ENCODE assay signal across 10 cellular contexts in the genomic region with DNA sequence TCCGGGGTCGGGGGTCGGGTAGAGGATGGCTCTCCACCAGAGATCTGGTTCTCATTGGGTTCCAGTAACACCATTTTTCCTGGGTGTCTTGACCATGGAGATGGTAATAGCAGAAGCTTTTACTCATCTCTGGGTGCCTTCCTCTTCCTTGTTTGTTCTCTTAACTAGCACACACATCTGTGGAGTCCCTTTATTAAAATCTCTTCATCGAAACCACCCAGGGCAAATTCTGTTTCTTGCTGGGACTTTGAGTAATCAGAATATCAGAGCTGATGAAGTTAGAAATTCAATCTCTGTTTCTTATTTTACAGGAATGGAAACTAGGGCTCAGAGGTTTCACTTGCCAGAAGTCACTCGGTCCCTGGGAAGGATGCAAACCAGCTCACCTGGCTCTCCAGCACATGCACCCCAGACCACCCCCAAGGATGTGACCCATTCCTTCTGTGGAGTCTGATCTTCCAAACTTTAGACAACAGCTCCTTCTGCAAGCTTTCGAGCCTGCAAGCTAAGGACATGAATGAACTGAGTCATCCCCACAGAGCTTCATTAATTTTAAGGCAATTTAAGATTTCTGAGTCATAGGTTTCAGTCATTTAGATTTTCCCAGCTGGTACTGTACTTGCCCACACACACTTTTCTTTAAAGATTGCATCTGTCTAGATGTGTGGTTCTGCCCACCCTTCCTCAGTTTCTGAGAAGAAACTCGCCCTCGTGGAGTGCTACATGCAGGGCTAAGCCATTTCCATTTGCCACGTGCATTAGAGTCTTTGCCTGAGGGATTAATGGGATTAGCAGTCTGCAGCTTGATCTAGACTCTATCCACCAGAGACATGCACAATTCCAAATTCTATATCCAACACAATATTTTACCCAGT. TPM values are rescaled to one million over a fixed set of nuclear protein-coding genes. Genes with fewer than 3 reads are reported as not detected.
DNase-seq lines count a peak whose midpoint lies in the region; ATAC-seq, FAIRE-seq and TF ChIP-seq lines count a peak whose summit lies in the region.
"Had no signal": no experiment of that assay in that cellular context is flagged by ENCODE, and none has a peak within 500 bp of the region (broad histone marks: within the 10 kb centered on the region; RNA-seq: fewer than 3 reads in every experiment).

No MANE protein-coding gene starts in this region.

- POLR2A ChIA-PET in Panc1 (lab: Charles Lee), result no interaction called here

- ATAC-seq in Panc1, result 0 out of 2 replicates have a peak, but pooled peaks have one; percentile 17
- ATAC-seq in HG02870 (IDR thresholded peaks at IDR 0.05; ENCODE audit: unreplicated experiment), result no peak

- H3K4me3 Mint-ChIP-seq in activated CD4-positive, alpha-beta T cell treated with anti-CD3 and anti-CD28 coated beads, Interleukin-2, amount 10 ng/mL, durations not matched to agents 24 days and 14 days, result no peak overlapping the region
- no peak overlapping the region for H3K4me3 Mint-ChIP-seq in osteocyte (ENCODE audit: unreplicated experiment)

- DNase-seq in activated CD4-positive, alpha-beta T cell treated with anti-CD3 and anti-CD28 coated beads for 48 hours, result peak; percentile 27
- no peak for DNase-seq in activated CD4-positive, alpha-beta T cell treated with anti-CD3 and anti-CD28 coated beads, Interleukin-2, amount 10 ng/mL, durations not matched to agents 24 days and 14 days
- DNase-seq in Panc1 (ENCODE audit: low read depth, low spot score) (no peak), bronchial epithelial cell (ENCODE audit: low read depth) (peak; percentile 85), osteocyte (ENCODE audit: extremely low spot score, unreplicated experiment) (no peak), NOMO-1 (lab: John Stamatoyannopoulos, UW; ENCODE audit: unreplicated experiment in 2 of 2) (no peak), cerebellar cortex (ENCODE audit: low spot score) (no peak)
- DNase-seq: lower lobe of right lung had no signal

- CTCF ChIA-PET in Panc1 (lab: Charles Lee), result interaction anchor here (0.8 kb wide), 1 partner anchor 14 kb away, joined by 3 read pairs; no protein-coding TSS in a partner anchor

- no peak overlapping the region for H3K27ac ChIP-seq in Panc1 (ENCODE audit: low read length)
- H3K27ac ChIP-seq: lower lobe of right lung had no signal

- FAIRE-seq in bronchial epithelial cell (lab: Jason Lieb, UNC), result no peak

- H3K4me1 Mint-ChIP-seq in activated CD4-positive, alpha-beta T cell treated with anti-CD3 and anti-CD28 coated beads, Interleukin-2, amount 10 ng/mL, durations not matched to agents 24 days and 14 days, result peaks cover 18% of the 10 kb centered on the region
- peaks cover 43% of the 10 kb centered on the region for H3K4me1 Mint-ChIP-seq in osteocyte (ENCODE audit: unreplicated experiment)

- BruUV-seq in Panc1 (replicated peaks; lab: Mats Ljungman, UMichigan), result no TSS peak

- intact Hi-C loops in activated CD4-positive, alpha-beta T cell treated with anti-CD3 and anti-CD28 coated beads, Interleukin-2, amount 10 ng/mL, durations not matched to agents 24 days and 14 days (cut with micrococcal nuclease), result no loop called here
- intact Hi-C loops in Panc1 (cut with micrococcal nuclease; ENCODE audit: unreplicated experiment), result no loop called here

- TF ChIP-seq CTCF in Panc1 (IDR thresholded peaks at IDR 0.05), result no peak
- TF ChIP-seq CTCF in bronchial epithelial cell (IDR thresholded peaks at IDR 0.05; ENCODE audit: insufficient read depth, low read length, severe bottlenecking), result no peak
- TF ChIP-seq CTCF in osteocyte (IDR thresholded peaks at IDR 0.05), result no peak

- H3K36me3 Mint-ChIP-seq in activated CD4-positive, alpha-beta T cell treated with anti-CD3 and anti-CD28 coated beads, Interleukin-2, amount 10 ng/mL, durations not matched to agents 24 days and 14 days (ENCODE audit: low read depth), result peaks cover 9% of the 10 kb centered on the region
- no peaks in the 10 kb centered on the region for H3K36me3 Mint-ChIP-seq in osteocyte (ENCODE audit: unreplicated experiment)

- in situ Hi-C loops in Panc1 (cut with HindIII; ENCODE audit: low pct_unique_long_range_greater_than_20kb, low sequenced_read_pairs), result no loop called here

- no peaks in the 10 kb centered on the region; the same call in 1 of the 2 replicates for H3K9me3 ChIP-seq in Panc1 (ENCODE audit: control insufficient read depth, insufficient read depth, low read depth, low read length)
- H3K9me3 ChIP-seq: lower lobe of right lung had no signal

- H3K36me3 ChIP-seq in Panc1 (ENCODE audit: control insufficient read depth, insufficient read depth, low read length), result no peaks in the 10 kb centered on the region
- H3K36me3 ChIP-seq in bronchial epithelial cell (ENCODE audit: control insufficient read depth, insufficient read depth, low read length), result no peaks in the 10 kb centered on the region
- H3K36me3 ChIP-seq: lower lobe of right lung had no signal

- H3K27ac Mint-ChIP-seq in activated CD4-positive, alpha-beta T cell treated with anti-CD3 and anti-CD28 coated beads, Interleukin-2, amount 10 ng/mL, durations not matched to agents 24 days and 14 days, result no peak overlapping the region
- H3K27ac Mint-ChIP-seq in osteocyte (ENCODE audit: unreplicated experiment), result peak overlapping the region; percentile 93
- H3K27ac Mint-ChIP-seq: activated T-helper 2 cell treated with anti-CD3 and anti-CD28 coated beads, Interferon-gamma antibody, Interleukin-2, Interleukin-4, amounts not matched to agents 10 μg/mL and 5 μg/mL and 100 μg/mL, durations not matched to agents 14 hours and 24 hours and 36 hours had no signal

- H3K9me3 Mint-ChIP-seq in activated CD4-positive, alpha-beta T cell treated with anti-CD3 and anti-CD28 coated beads, Interleukin-2, amount 10 ng/mL, durations not matched to agents 24 days and 14 days, result peaks cover 15% of the 10 kb centered on the region
- H3K9me3 Mint-ChIP-seq in osteocyte (ENCODE audit: unreplicated experiment), result peaks cover 4% of the 10 kb centered on the region

- no peaks in the 10 kb centered on the region for H3K27me3 ChIP-seq in Panc1 (ENCODE audit: control insufficient read depth, insufficient read depth, low read length)
- H3K27me3 ChIP-seq in bronchial epithelial cell (ENCODE audit: control insufficient read depth, insufficient read depth, low read length), result no peaks in the 10 kb centered on the region

- H3K4me1 ChIP-seq in Panc1 (ENCODE audit: control insufficient read depth, insufficient read depth, low read length), result no peaks in the 10 kb centered on the region
- H3K4me1 ChIP-seq: lower lobe of right lung had no signal

- H3K4me3 ChIP-seq in Panc1 (ENCODE audit: low read depth in 2 of 2, low read length in 2 of 2), result no peak overlapping the region
- no peak overlapping the region for H3K4me3 ChIP-seq in bronchial epithelial cell (ENCODE audit: low read depth, low read length)
- H3K4me3 ChIP-seq: lower lobe of right lung had no signal

- peaks cover 25% of the 10 kb centered on the region for H3K27me3 Mint-ChIP-seq in activated CD4-positive, alpha-beta T cell treated with anti-CD3 and anti-CD28 coated beads, Interleukin-2, amount 10 ng/mL, durations not matched to agents 24 days and 14 days
- H3K27me3 Mint-ChIP-seq in osteocyte (ENCODE audit: unreplicated experiment), result no peaks in the 10 kb centered on the region

RNA-seq across cellular contexts. Expression of a gene that starts 14.7 kb away (rescaled TPM):
- 4.0 and 5.1 TPM in 2 replicates for total RNA-seq in activated CD4-positive, alpha-beta T cell treated with anti-CD3 and anti-CD28 coated beads, Interleukin-2, amount 10 ng/mL, durations not matched to agents 24 days and 14 days
- total RNA-seq in Panc1 (2021; ENCODE audit: unreplicated experiment) (43.2 TPM), bronchial epithelial cell (6.5 and 7.6 TPM in 2 replicates), osteocyte (142 and 146 TPM in 2 replicates)
- polyA plus RNA-seq in Panc1 (2012; ENCODE audit: insufficient read length), result 34.8 TPM

Comparison
In these comparisons a context has a peak if more than half of its experiments do, and no peak if none do; other contexts are left out.
1. DNase-seq: peak in activated CD4-positive, alpha-beta T cell treated with anti-CD3 and anti-CD28 coated beads for 48 hours (single experiment) and bronchial epithelial cell (single experiment); none in activated CD4-positive, alpha-beta T cell treated with anti-CD3 and anti-CD28 coated beads, Interleukin-2, amount 10 ng/mL, durations not matched to agents 24 days and 14 days (single experiment), Panc1 (single experiment), osteocyte (single experiment), NOMO-1 (0 of 2) and cerebellar cortex (single experiment).